Comparison of ENCODE assay signal across 1 cellular context in the genomic region with DNA sequence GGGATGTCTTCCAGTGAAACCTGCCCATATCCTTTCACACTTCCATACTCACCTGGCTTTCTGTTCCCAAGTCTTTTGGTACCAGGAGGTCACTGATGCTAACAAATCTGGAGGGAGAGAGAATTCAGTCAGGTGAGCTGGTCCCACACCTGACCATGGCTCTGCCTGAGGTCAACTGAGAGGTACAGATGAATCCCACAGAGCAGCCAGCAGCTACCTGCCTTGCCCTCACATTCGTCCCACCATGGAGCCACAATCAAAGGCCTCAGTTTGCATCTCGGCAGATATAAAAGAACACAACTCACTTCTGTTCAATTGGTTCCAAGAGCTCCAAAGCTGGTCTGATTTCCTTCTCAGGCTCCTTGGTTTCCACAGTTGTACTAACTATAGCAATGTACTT.
A peak's percentile ranks its signal among the peaks of the same experiment; 100 is the strongest.
TF ChIP-seq lines count a peak whose summit lies in the region.

No MANE protein-coding gene starts in this region.

TF ChIP-seq in HepG2, 621 proteins besides CTCF, POLR2A, EP300 and RAD21:
- TF ChIP-seq HNRNPLL (IDR thresholded peaks at IDR 0.05; ENCODE audit: low read depth, low read length, poor library complexity, severe bottlenecking), result no peak
- TF ChIP-seq AGO2 (optimal IDR thresholded peaks at IDR 0.05; ENCODE audit: low read depth, low read length), result no peak
- TF ChIP-seq, protein P1, sequence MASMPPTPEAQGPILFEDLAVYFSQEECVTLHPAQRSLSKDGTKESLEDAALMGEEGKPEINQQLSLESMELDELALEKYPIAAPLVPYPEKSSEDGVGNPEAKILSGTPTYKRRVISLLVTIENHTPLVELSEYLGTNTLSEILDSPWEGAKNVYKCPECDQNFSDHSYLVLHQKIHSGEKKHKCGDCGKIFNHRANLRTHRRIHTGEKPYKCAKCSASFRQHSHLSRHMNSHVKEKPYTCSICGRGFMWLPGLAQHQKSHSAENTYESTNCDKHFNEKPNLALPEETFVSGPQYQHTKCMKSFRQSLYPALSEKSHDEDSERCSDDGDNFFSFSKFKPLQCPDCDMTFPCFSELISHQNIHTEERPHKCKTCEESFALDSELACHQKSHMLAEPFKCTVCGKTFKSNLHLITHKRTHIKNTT (CRISPR knock-in tag; IDR thresholded peaks at IDR 0.05), result no peak
- no peak for TF ChIP-seq ZNF713 (CRISPR knock-in tag; IDR thresholded peaks at IDR 0.05)
- TF ChIP-seq HIVEP1 (CRISPR knock-in tag; IDR thresholded peaks at IDR 0.05), result no peak
- peak; percentile 29; the same call in 1 of the 2 replicates for TF ChIP-seq POLR2G (IDR thresholded peaks at IDR 0.05; ENCODE audit: low read depth, low read length)
